ENCODE assay signal across 1 cellular context in the genomic region with DNA sequence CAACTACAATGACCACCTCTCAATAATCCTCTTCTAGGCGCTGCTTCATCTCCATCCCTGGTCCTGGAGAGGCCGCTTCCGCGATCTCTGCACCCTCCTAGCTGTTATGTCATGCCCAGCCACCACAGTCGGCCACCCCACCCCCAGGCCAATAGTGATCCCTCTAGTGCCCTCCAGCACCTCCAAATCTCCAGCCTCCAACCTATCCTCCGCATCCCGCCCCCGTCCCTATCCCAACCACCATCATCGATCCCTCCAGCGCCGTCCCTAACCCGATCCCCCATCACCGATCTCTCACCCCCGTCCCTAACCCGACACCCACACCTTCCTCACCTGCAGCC.
TF ChIP-seq lines count a peak whose summit lies in the region.

No MANE protein-coding gene starts in this region.

TF ChIP-seq in HCT116, 20 proteins besides CTCF, POLR2A, EP300 and RAD21:
- no peak for TF ChIP-seq TCF7L2 (IDR thresholded peaks at IDR 0.05; ENCODE audit: borderline replicate concordance, extremely low read depth, insufficient read depth, insufficient read length)
- TF ChIP-seq, protein P1, sequence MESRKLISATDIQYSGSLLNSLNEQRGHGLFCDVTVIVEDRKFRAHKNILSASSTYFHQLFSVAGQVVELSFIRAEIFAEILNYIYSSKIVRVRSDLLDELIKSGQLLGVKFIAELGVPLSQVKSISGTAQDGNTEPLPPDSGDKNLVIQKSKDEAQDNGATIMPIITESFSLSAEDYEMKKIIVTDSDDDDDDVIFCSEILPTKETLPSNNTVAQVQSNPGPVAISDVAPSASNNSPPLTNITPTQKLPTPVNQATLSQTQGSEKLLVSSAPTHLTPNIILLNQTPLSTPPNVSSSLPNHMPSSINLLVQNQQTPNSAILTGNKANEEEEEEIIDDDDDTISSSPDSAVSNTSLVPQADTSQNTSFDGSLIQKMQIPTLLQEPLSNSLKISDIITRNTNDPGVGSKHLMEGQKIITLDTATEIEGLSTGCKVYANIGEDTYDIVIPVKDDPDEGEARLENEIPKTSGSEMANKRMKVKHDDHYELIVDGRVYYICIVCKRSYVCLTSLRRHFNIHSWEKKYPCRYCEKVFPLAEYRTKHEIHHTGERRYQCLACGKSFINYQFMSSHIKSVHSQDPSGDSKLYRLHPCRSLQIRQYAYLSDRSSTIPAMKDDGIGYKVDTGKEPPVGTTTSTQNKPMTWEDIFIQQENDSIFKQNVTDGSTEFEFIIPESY (IDR thresholded peaks at IDR 0.05; ENCODE audit: extremely low read depth, insufficient replicate concordance, low read length), result no peak
- no peak for TF ChIP-seq FOSL1 (IDR thresholded peaks at IDR 0.05; ENCODE audit: low read depth)
- no peak for TF ChIP-seq POLR2AphosphoS5 (IDR thresholded peaks at IDR 0.05; ENCODE audit: low read depth, low read length)
- TF ChIP-seq EZH2 (IDR thresholded peaks at IDR 0.05), result no peak
TF ChIP-seq in HCT116: peak in this region for 0.
